8 cellular contexts compared by ENCODE assay signal in genomic region chr13:21297914-21298831, GRCh38.
DNase-seq lines count a peak whose midpoint lies in the region; ATAC-seq and FAIRE-seq lines count a peak whose summit lies in the region.

No MANE protein-coding gene starts in this region.

- ATAC-seq in GM21367 (IDR thresholded peaks at IDR 0.05; ENCODE audit: unreplicated experiment), result peak; percentile 80

- DNase-seq in Caki2 (ENCODE audit: low read depth) (peak; percentile 80), HT1080 (ENCODE audit: low read depth) (peak; percentile 85), NOMO-1 treated with DMSO at 0.1 percent for 48 hours (lab: John Stamatoyannopoulos, UW; ENCODE audit: unreplicated experiment) (peak; percentile 98), mesenteric fat pad (ENCODE audit: low spot score) (peak; percentile 93)
- DNase-seq in activated CD8-positive, alpha-beta memory T cell treated with anti-CD3 and anti-CD28 coated beads, Interleukin-2, amount 50 U/mL, for 1 hour (ENCODE audit: extremely low read depth), result peak; percentile 46
- DNase-seq in stimulated activated CD8-positive, alpha-beta memory T cell treated with anti-CD3 and anti-CD28 coated beads, Interleukin-15, amount 100 ng/mL, for 1 hour (ENCODE audit: low read depth), result peak; percentile 59

- in situ Hi-C loops in Caki2 (cut with HindIII; ENCODE audit: low pct_unique_long_range_greater_than_20kb, low sequenced_read_pairs), result no loop called here

- FAIRE-seq in endometrium (lab: Jason Lieb, UNC), result peak; percentile 80

Comparison
In these comparisons a context has a peak if more than half of its experiments do, and no peak if none do; other contexts are left out.
1. Peak in every context shown above with its lines: DNase-seq and ATAC-seq.
2. DNase-seq: peak in every context shown above with its lines; median percentile 98 in NOMO-1 treated with DMSO at 0.1 percent for 48 hours; 93 in mesenteric fat pad; 85 in HT1080; 80 in Caki2; 59 in stimulated activated CD8-positive, alpha-beta memory T cell treated with anti-CD3 and anti-CD28 coated beads, Interleukin-15, amount 100 ng/mL, for 1 hour; 46 in activated CD8-positive, alpha-beta memory T cell treated with anti-CD3 and anti-CD28 coated beads, Interleukin-2, amount 50 U/mL, for 1 hour.